27 cellular contexts compared by ENCODE assay signal in the genomic region with DNA sequence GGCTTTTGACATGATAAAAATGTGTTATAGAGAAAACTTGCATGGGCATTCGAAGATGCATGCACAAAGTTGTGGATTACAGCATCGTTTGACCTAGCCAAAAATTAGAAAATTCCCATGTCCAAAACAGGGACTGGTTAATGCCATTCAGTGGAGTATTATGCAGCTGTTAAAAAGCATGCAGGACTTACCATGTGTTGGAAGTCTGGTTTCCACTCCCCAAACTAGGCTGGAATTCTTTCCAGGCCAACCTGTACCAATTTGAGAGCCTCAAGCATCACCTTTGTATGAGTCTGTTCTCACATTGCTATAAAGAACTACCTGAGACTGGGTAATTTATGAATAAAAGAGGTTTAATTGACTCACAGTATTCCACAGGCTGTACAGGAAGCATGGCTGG.
"Had no signal": no experiment of that assay in that cellular context is flagged by ENCODE, and none has a peak within 500 bp of the region (broad histone marks: within the 10 kb centered on the region; RNA-seq: fewer than 3 reads in every experiment).

No MANE protein-coding gene starts in this region.

- H3K9me3 ChIP-seq: stomach, suprapubic skin, testis, thoracic aorta, thyroid gland, tibial artery, tibial nerve, transverse colon, upper lobe of left lung, upper lobe of right lung, uterus, vagina had no signal

- H3K27me3 ChIP-seq: stomach, suprapubic skin, testis, thyroid gland, tibial artery, tibial nerve, transverse colon, upper lobe of left lung, upper lobe of right lung, uterus, vagina had no signal

- FAIRE-seq: urothelium cell line had no signal

- DNase-seq: stimulated activated CD4-positive, alpha-beta T cell treated with anti-CD3 and anti-CD28 coated beads, Interleukin-2, amount 100 ng/mL, for 48 hours; stimulated activated CD4-positive, alpha-beta T cell treated with anti-CD3 and anti-CD28 coated beads, Interleukin-4, amount 100 ng/mL, for 1 hour; stimulated activated CD4-positive, alpha-beta T cell treated with anti-CD3 and anti-CD28 coated beads, Interleukin-4, amount 100 ng/mL, for 24 hours; stimulated activated CD4-positive, alpha-beta T cell treated with anti-CD3 and anti-CD28 coated beads, Interleukin-4, amount 100 ng/mL, for 4 hours; stimulated activated CD8-positive, alpha-beta memory T cell treated with anti-CD3 and anti-CD28 coated beads, Interleukin-4, amount 100 ng/mL, for 48 hours; stimulated activated naive B cell treated with anti-CD40 and anti-IgM and Interleukin-4, amounts not matched to agents 10 μg/mL and 1 μg/mL and 100 μg/mL, for 72 hours; stimulated activated naive CD4-positive, alpha-beta T cell; stimulated activated naive CD4-positive, alpha-beta T cell treated with Interleukin-2 at 50 U/mL for 16 hours; stimulated activated naive CD8-positive, alpha-beta T cell treated with anti-CD3 and anti-CD28 coated beads, Interleukin-15, amount 100 ng/mL, for 72 hours; stimulated activated naive CD8-positive, alpha-beta T cell treated with anti-CD3 and anti-CD28 coated beads, Interleukin-15, Interleukin-2, amounts not matched to agents 100 U/mL and 50 U/mL, for 24 hours; stomach; substantia nigra; testis; thyroid gland; tibial artery; transverse colon; trophoblast cell; upper lobe of left lung; upper lobe of right lung; uterus had no signal

- H3K36me3 ChIP-seq: stomach, suprapubic skin, thoracic aorta, thyroid gland, tibial artery, tibial nerve, transverse colon, upper lobe of left lung, upper lobe of right lung, uterus, vagina had no signal

- H3K4me3 ChIP-seq: stomach, suprapubic skin, testis, thoracic aorta, thyroid gland, tibial artery, tibial nerve, transverse colon, upper lobe of left lung, upper lobe of right lung, uterus, vagina had no signal

- H3K4me1 ChIP-seq: stomach, suprapubic skin, thyroid gland, tibial nerve, transverse colon, upper lobe of left lung, upper lobe of right lung, uterus, vagina had no signal

- H3K27ac ChIP-seq: stomach, suprapubic skin, testis, thyroid gland, tibial nerve, transverse colon, upper lobe of left lung, upper lobe of right lung, uterus, vagina had no signal

- ATAC-seq: stimulated activated effector memory CD8-positive, alpha-beta T cell treated with anti-CD3 and anti-CD28 coated beads, Interleukin-12 subunit alpha, Interleukin-12 subunit beta, amount 100 ng/mL, for 72 hours; stimulated activated memory B cell treated with anti-CD40 and anti-IgM and Interleukin-4, amounts not matched to agents 10 μg/mL and 1 μg/mL and 100 μg/mL, for 72 hours; stimulated activated naive B cell treated with anti-CD40 and anti-IgM and Interleukin-4, amounts not matched to agents 10 μg/mL and 1 μg/mL and 100 μg/mL, for 72 hours; stimulated activated naive CD8-positive, alpha-beta T cell treated with anti-CD3 and anti-CD28 coated beads, Interleukin-15, amount 100 ng/mL, for 72 hours; stimulated activated naive CD8-positive, alpha-beta T cell treated with anti-CD3 and anti-CD28 coated beads, Interleukin-15, Interleukin-2, amounts not matched to agents 100 U/mL and 50 U/mL, for 24 hours; upper lobe of right lung had no signal
